ENCODE assay signal across 8 cellular contexts in genomic region chr10:121927841-121928527, GRCh38.
DNase-seq lines count a peak whose midpoint lies in the region; ATAC-seq and TF ChIP-seq lines count a peak whose summit lies in the region.

Gene ATE1, minus strand, starts transcription at chr10:121928031. Its CDS starts 82 bp downstream, at chr10:121927949.

- ATAC-seq in GM19043 (IDR thresholded peaks at IDR 0.05; ENCODE audit: low read depth, unreplicated experiment) = peak; percentile 72
- ATAC-seq in HG03354 (IDR thresholded peaks at IDR 0.05; ENCODE audit: poor library complexity, severe bottlenecking, unreplicated experiment) = peak; percentile 81

- peak; percentile 80 to 81 for DNase-seq in AML-193 (lab: John Stamatoyannopoulos, UW)
- peak; percentile 64 for DNase-seq in NCI-H446 treated with DMSO at 0.1 percent for 48 hours (lab: John Stamatoyannopoulos, UW)
- DNase-seq in activated CD4-positive, alpha-beta T cell treated with anti-CD3 and anti-CD28 coated beads for 4 hours = peak; percentile 76 to 77
- DNase-seq in choroid plexus epithelial cell (ENCODE audit: low read depth) = peak; percentile 93
- peak; percentile 85 for DNase-seq in kidney glomerular epithelial cell (lab: John Stamatoyannopoulos, UW)
- peak; percentile 67 to 77 for DNase-seq in stimulated activated CD4-positive, alpha-beta T cell treated with anti-CD3 and anti-CD28 coated beads, Interleukin-15, amount 100 ng/mL, for 48 hours (ENCODE audit: low read depth in 2 of 2)

- peak; percentile 30 for TF ChIP-seq CTCF in choroid plexus epithelial cell (conservative IDR thresholded peaks at IDR 0.05; ENCODE audit: low read depth, low read length)

- H3K4me3 ChIP-seq in choroid plexus epithelial cell (ENCODE audit: low read depth, low read length) = peak within 1 kb of the TSS; percentile 90

Comparison
In these comparisons a context has a peak if more than half of its experiments do, and no peak if none do; other contexts are left out.
1. Peak in every context shown above with its lines: DNase-seq, ATAC-seq and H3K4me3 ChIP-seq.